Comparison of ENCODE assay signal across 9 cellular contexts in genomic region chr2:233443511-233444183, GRCh38.
A peak's percentile ranks its signal among the peaks of the same experiment; 100 is the strongest.
DNase-seq lines count a peak whose midpoint lies in the region; ATAC-seq and TF ChIP-seq lines count a peak whose summit lies in the region.
"Had no signal": no experiment of that assay in that cellular context is flagged by ENCODE, and none has a peak within 500 bp of the region (broad histone marks: within the 10 kb centered on the region; RNA-seq: fewer than 3 reads in every experiment).

No MANE protein-coding gene starts in this region.

- H3K14ac ChIP-seq in neuronal stem cell (ENCODE audit: low read length), result no peak overlapping the region

- H3K9me3 Mint-ChIP-seq in activated T-helper 2 cell treated with anti-CD3 and anti-CD28 coated beads, Interferon-gamma antibody, Interleukin-2, Interleukin-4, amounts not matched to agents 10 μg/mL and 5 μg/mL and 100 μg/mL, durations not matched to agents 14 hours and 24 hours and 36 hours, result no peaks in the 10 kb centered on the region

- H3K27me3 Mint-ChIP-seq in activated T-helper 2 cell treated with anti-CD3 and anti-CD28 coated beads, Interferon-gamma antibody, Interleukin-2, Interleukin-4, amounts not matched to agents 10 μg/mL and 5 μg/mL and 100 μg/mL, durations not matched to agents 14 hours and 24 hours and 36 hours (ENCODE audit: low read depth), result no peaks in the 10 kb centered on the region

- no peaks in the 10 kb centered on the region for H3K9me3 ChIP-seq in RWPE2 (ENCODE audit: severe bottlenecking)
- H3K9me3 ChIP-seq in neuronal stem cell (replicated peaks in 1 of 2; ENCODE audit: control insufficient read depth in 2 of 2, insufficient read depth in 1 of 2, low read depth in 1 of 2, low read length in 2 of 2), result no peaks in the 10 kb centered on the region
- H3K9me3 ChIP-seq: neutrophil had no signal

- no peak overlapping the region for H3K23ac ChIP-seq in neuronal stem cell (ENCODE audit: low read depth, low read length, poor library complexity)

- H3K4me2 ChIP-seq in neuronal stem cell (ENCODE audit: insufficient read depth, low read length, poor library complexity, severe bottlenecking), result no peak overlapping the region

- H2BK120ac ChIP-seq in neuronal stem cell (ENCODE audit: low read depth, low read length), result no peak overlapping the region

- peak overlapping the region; percentile 32 for H2AK5ac ChIP-seq in neuronal stem cell (ENCODE audit: low read depth, low read length)

- H2AFZ ChIP-seq in neuronal stem cell (ENCODE audit: low read length), result no peak overlapping the region

- H3K4me1 ChIP-seq in RWPE2 (ENCODE audit: insufficient read depth, poor library complexity, severe bottlenecking) (no peaks in the 10 kb centered on the region), neuronal stem cell (ENCODE audit: control insufficient read depth in 2 of 2, insufficient read depth in 1 of 2, low read depth in 1 of 2, low read length in 2 of 2) (no peaks in the 10 kb centered on the region)

- H3K27ac Mint-ChIP-seq in activated T-helper 2 cell treated with anti-CD3 and anti-CD28 coated beads, Interferon-gamma antibody, Interleukin-2, Interleukin-4, amounts not matched to agents 10 μg/mL and 5 μg/mL and 100 μg/mL, durations not matched to agents 14 hours and 24 hours and 36 hours, result no peak overlapping the region

- H2BK12ac ChIP-seq in neuronal stem cell (ENCODE audit: low read length), result no peak overlapping the region

- TF ChIP-seq CTCF in GM12865 (IDR thresholded peaks at IDR 0.05; ENCODE audit: insufficient read depth, low read depth, low read length, missing control alignments), result peak; percentile 78
- peak; percentile 94 for TF ChIP-seq CTCF in RWPE2 (IDR thresholded peaks at IDR 0.05; ENCODE audit: poor library complexity, severe bottlenecking)
- peak; percentile 87 for TF ChIP-seq CTCF in fibroblast of the aortic adventitia (IDR thresholded peaks at IDR 0.05; ENCODE audit: insufficient read depth, low read length)

- H3K79me1 ChIP-seq in neuronal stem cell (ENCODE audit: low read depth, low read length), result peaks cover 1% of the 10 kb centered on the region

- intact Hi-C loops in activated T-helper 2 cell treated with anti-CD3 and anti-CD28 coated beads, Interferon-gamma antibody, Interleukin-2, Interleukin-4, amounts not matched to agents 10 μg/mL and 5 μg/mL and 100 μg/mL, durations not matched to agents 14 hours and 24 hours and 36 hours (cut with micrococcal nuclease), result loop anchor here (1.0 to 10.0 kb wide), 4 partner anchors 39 to 169 kb away; no protein-coding TSS in a partner anchor

- H4K8ac ChIP-seq in neuronal stem cell (ENCODE audit: low read depth, low read length), result no peak overlapping the region

- H3K36me3 Mint-ChIP-seq in activated T-helper 2 cell treated with anti-CD3 and anti-CD28 coated beads, Interferon-gamma antibody, Interleukin-2, Interleukin-4, amounts not matched to agents 10 μg/mL and 5 μg/mL and 100 μg/mL, durations not matched to agents 14 hours and 24 hours and 36 hours (ENCODE audit: low read depth), result peaks cover 51% of the 10 kb centered on the region

- H2BK15ac ChIP-seq in neuronal stem cell (ENCODE audit: low read length), result no peak overlapping the region

- H3K9ac ChIP-seq in neuronal stem cell (ENCODE audit: low read depth, low read length, poor library complexity), result peak overlapping the region; percentile 50

- H4K91ac ChIP-seq in neuronal stem cell (ENCODE audit: low read depth, low read length, poor library complexity), result no peak overlapping the region

- peak; percentile 88 for DNase-seq in GM12865 (ENCODE audit: low read depth)
- peak; percentile 42 to 47 for DNase-seq in Kasumi-1 (lab: John Stamatoyannopoulos, UW)
- no peak for DNase-seq in RWPE2 (ENCODE audit: low spot score)
- peak; percentile 73 for DNase-seq in activated T-helper 2 cell treated with anti-CD3 and anti-CD28 coated beads, Interferon-gamma antibody, Interleukin-2, Interleukin-4, amounts not matched to agents 10 μg/mL and 5 μg/mL and 100 μg/mL, durations not matched to agents 14 hours and 24 hours and 36 hours (ENCODE audit: low spot score)
- DNase-seq in fibroblast of the aortic adventitia (ENCODE audit: low read depth), result peak; percentile 89
- peak; percentile 38 for DNase-seq in neuronal stem cell (ENCODE audit: low spot score)
- peak; percentile 88 for DNase-seq in superior temporal gyrus (ENCODE audit: extremely low spot score)

- H3K4ac ChIP-seq in neuronal stem cell (ENCODE audit: low read length), result no peak overlapping the region

- H3K27ac ChIP-seq in RWPE2 (ENCODE audit: poor library complexity, severe bottlenecking) (no peak overlapping the region), neuronal stem cell (replicated peaks; ENCODE audit: low read length) (no peak overlapping the region)
- H3K27ac ChIP-seq: neutrophil had no signal

- H3K4me1 Mint-ChIP-seq in activated T-helper 2 cell treated with anti-CD3 and anti-CD28 coated beads, Interferon-gamma antibody, Interleukin-2, Interleukin-4, amounts not matched to agents 10 μg/mL and 5 μg/mL and 100 μg/mL, durations not matched to agents 14 hours and 24 hours and 36 hours (ENCODE audit: low read depth), result peaks cover 6% of the 10 kb centered on the region

- H3K36me3 ChIP-seq in RWPE2 (ENCODE audit: low read depth), result peaks cover 36% of the 10 kb centered on the region
- H3K36me3 ChIP-seq in neuronal stem cell (replicated peaks in 1 of 2; ENCODE audit: control insufficient read depth in 2 of 2, insufficient read depth in 2 of 2, low read length in 2 of 2), result peaks cover 15 to 44% of the 10 kb centered on the region in 2 donors

- WGBS in neuronal stem cell (ENCODE audit: extremely low coverage in 2 of 2, insufficient read length in 2 of 2, insufficient replicate concordance in 1 of 2), 2 donors, result no CpG with 5 or more reads among the region's 18 CpGs

- H3K4me3 Mint-ChIP-seq in activated T-helper 2 cell treated with anti-CD3 and anti-CD28 coated beads, Interferon-gamma antibody, Interleukin-2, Interleukin-4, amounts not matched to agents 10 μg/mL and 5 μg/mL and 100 μg/mL, durations not matched to agents 14 hours and 24 hours and 36 hours (ENCODE audit: low read depth), result no peak overlapping the region

- H3K4me3 ChIP-seq in GM12865 (ENCODE audit: low read depth, low read length) (no peak overlapping the region), RWPE2 (ENCODE audit: severe bottlenecking) (no peak overlapping the region), fibroblast of the aortic adventitia (ENCODE audit: low read depth, low read length) (no peak overlapping the region), neuronal stem cell (ENCODE audit: low read length in 2 of 2) (no peak overlapping the region)

- H2BK5ac ChIP-seq in neuronal stem cell (ENCODE audit: low read length), result no peak overlapping the region

- no peaks in the 10 kb centered on the region for H3K27me3 ChIP-seq in RWPE2 (ENCODE audit: insufficient read depth, poor library complexity, severe bottlenecking)
- H3K27me3 ChIP-seq in neuronal stem cell (ENCODE audit: control insufficient read depth in 3 of 3, insufficient read depth in 3 of 3, low read depth in 1 of 3, low read length in 3 of 3), result no peaks in the 10 kb centered on the region
- H3K27me3 ChIP-seq: neutrophil had no signal

- H3K18ac ChIP-seq in neuronal stem cell (ENCODE audit: low read length), result no peak overlapping the region

- ATAC-seq in RWPE2 (ENCODE audit: low read depth), result peak; percentile 75
- no peak for ATAC-seq in GM21526 (IDR thresholded peaks at IDR 0.05; ENCODE audit: low FRiP score, unreplicated experiment)
